ENCODE assay signal across 11 cellular contexts in the genomic region with DNA sequence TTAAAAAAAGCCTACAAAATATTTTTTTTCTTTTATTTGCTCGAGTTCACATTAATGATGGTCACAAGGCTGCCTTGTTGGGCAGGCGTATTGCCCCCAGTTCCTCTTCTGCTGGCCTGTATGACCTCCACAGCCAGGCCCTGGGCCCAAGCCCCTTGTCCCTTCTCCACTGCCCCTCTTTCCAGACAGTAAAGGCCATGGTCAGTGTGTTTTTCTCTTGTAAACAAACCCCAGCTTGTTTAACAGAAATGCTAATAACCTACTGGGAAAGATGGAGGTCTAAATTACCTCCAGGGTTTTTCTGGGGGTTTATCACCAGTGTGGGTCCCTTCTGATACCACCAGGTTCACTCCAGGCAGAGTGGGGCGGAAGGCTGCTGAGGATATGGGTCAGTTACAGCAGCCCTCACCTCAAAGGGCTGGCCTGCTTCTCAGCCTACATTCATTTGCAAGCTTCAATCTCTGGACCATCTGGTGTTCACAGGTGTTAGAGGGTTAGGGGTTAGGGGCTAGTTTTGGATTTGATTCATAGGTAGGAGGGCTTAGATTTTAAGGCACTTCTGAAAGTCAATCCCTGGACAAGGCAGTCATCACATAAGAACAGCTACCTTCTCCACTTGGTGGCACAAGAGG. TPM values are rescaled to one million over a fixed set of nuclear protein-coding genes. Genes with fewer than 3 reads are reported as not detected.
DNase-seq lines count a peak whose midpoint lies in the region; ATAC-seq and TF ChIP-seq lines count a peak whose summit lies in the region.
"Had no signal": no experiment of that assay in that cellular context is flagged by ENCODE, and none has a peak within 500 bp of the region (broad histone marks: within the 10 kb centered on the region; RNA-seq: fewer than 3 reads in every experiment).

No MANE protein-coding gene starts in this region.

- H3K36me3 Mint-ChIP-seq in activated naive CD4-positive, alpha-beta T cell treated with anti-CD3 and anti-CD28 coated beads, Interleukin-2, amount 10 ng/mL, durations not matched to agents 7 days and 5 days: peaks cover 31% of the 10 kb centered on the region
- peaks cover 24% of the 10 kb centered on the region for H3K36me3 Mint-ChIP-seq in WTC11
- H3K36me3 Mint-ChIP-seq in stimulated activated naive B cell treated with anti-CD40 and anti-IgM and Interleukin-4, amounts not matched to agents 10 μg/mL and 1 μg/mL and 100 μg/mL, for 72 hours: peaks cover 9 to 17% of the 10 kb centered on the region in 2 donors

- peaks cover 48% of the 10 kb centered on the region for H3K4me1 Mint-ChIP-seq in activated naive CD4-positive, alpha-beta T cell treated with anti-CD3 and anti-CD28 coated beads, Interleukin-2, amount 10 ng/mL, durations not matched to agents 7 days and 5 days
- H3K4me1 Mint-ChIP-seq in WTC11: peaks cover 35% of the 10 kb centered on the region
- peaks cover 23 to 33% of the 10 kb centered on the region in 2 donors for H3K4me1 Mint-ChIP-seq in stimulated activated naive B cell treated with anti-CD40 and anti-IgM and Interleukin-4, amounts not matched to agents 10 μg/mL and 1 μg/mL and 100 μg/mL, for 72 hours

- H3K79me2 ChIP-seq in hepatocyte: peaks cover 45% of the 10 kb centered on the region

- no peaks in the 10 kb centered on the region for H3K36me3 ChIP-seq in hepatocyte (replicated peaks; ENCODE audit: insufficient read depth, low read depth)
- no peaks in the 10 kb centered on the region; the same call in 1 of the 2 replicates for H3K36me3 ChIP-seq in BE2C

- CTCF ChIA-PET in activated naive CD4-positive, alpha-beta T cell treated with anti-CD3 and anti-CD28 coated beads, Interleukin-2, amount 10 ng/mL, durations not matched to agents 7 days and 5 days (lab: Charles Lee): no interaction called here
- CTCF ChIA-PET in WTC11 (lab: Charles Lee): interaction anchor here (1.3 to 2.2 kb wide), 4 partner anchors 11 to 767 kb away, joined by 3 to 8 read pairs (median 6); no protein-coding TSS in a partner anchor

- peaks cover 14% of the 10 kb centered on the region for H4K20me1 ChIP-seq in hepatocyte (ENCODE audit: insufficient read depth, poor library complexity, severe bottlenecking)

- POLR2A ChIA-PET in WTC11 (lab: Charles Lee): interaction anchor here (0.6 kb wide), 1 partner anchor 794 kb away, joined by 6 read pairs; no protein-coding TSS in a partner anchor

- H3K4me2 ChIP-seq in hepatocyte: peak overlapping the region; percentile 84

- H3K27me3 ChIP-seq in hepatocyte (no peaks in the 10 kb centered on the region), BE2C (no peaks in the 10 kb centered on the region)
- H3K27me3 ChIP-seq: heart left ventricle had no signal

- H3K27ac Mint-ChIP-seq in activated naive CD4-positive, alpha-beta T cell treated with anti-CD3 and anti-CD28 coated beads, Interleukin-2, amount 10 ng/mL, durations not matched to agents 7 days and 5 days: no peak overlapping the region
- peak overlapping the region; percentile 85; the same call in 1 of the 2 replicates for H3K27ac Mint-ChIP-seq in WTC11
- H3K27ac Mint-ChIP-seq in stimulated activated naive B cell treated with anti-CD40 and anti-IgM and Interleukin-4, amounts not matched to agents 10 μg/mL and 1 μg/mL and 100 μg/mL, for 72 hours: no peak overlapping the region

- H2AFZ ChIP-seq in hepatocyte: no peak overlapping the region

- H3K27ac ChIP-seq in hepatocyte: no peak overlapping the region

- H3K9me3 ChIP-seq in hepatocyte (ENCODE audit: low read depth): no peaks in the 10 kb centered on the region
- no peaks in the 10 kb centered on the region for H3K9me3 ChIP-seq in BE2C
- H3K9me3 ChIP-seq: heart left ventricle had no signal

- no peak for TF ChIP-seq CTCF in WTC11 (IDR thresholded peaks at IDR 0.05)
- no peak for TF ChIP-seq CTCF in hepatocyte (IDR thresholded peaks at IDR 0.05; ENCODE audit: poor library complexity)
- no peak for TF ChIP-seq CTCF in BE2C (IDR thresholded peaks at IDR 0.05; ENCODE audit: low read depth, low read length)

- no peaks in the 10 kb centered on the region for H3K27me3 Mint-ChIP-seq in activated naive CD4-positive, alpha-beta T cell treated with anti-CD3 and anti-CD28 coated beads, Interleukin-2, amount 10 ng/mL, durations not matched to agents 7 days and 5 days
- no peaks in the 10 kb centered on the region for H3K27me3 Mint-ChIP-seq in WTC11 (ENCODE audit: low read depth)
- H3K27me3 Mint-ChIP-seq in stimulated activated naive B cell treated with anti-CD40 and anti-IgM and Interleukin-4, amounts not matched to agents 10 μg/mL and 1 μg/mL and 100 μg/mL, for 72 hours: peaks cover 6 to 11% of the 10 kb centered on the region in 2 donors

- no peak overlapping the region for H3K4me3 ChIP-seq in hepatocyte
- H3K4me3 ChIP-seq in BE2C (ENCODE audit: low read depth, low read length): no peak overlapping the region

- peak overlapping the region; percentile 99 for H3K4me3 Mint-ChIP-seq in activated naive CD4-positive, alpha-beta T cell treated with anti-CD3 and anti-CD28 coated beads, Interleukin-2, amount 10 ng/mL, durations not matched to agents 7 days and 5 days
- peak overlapping the region; percentile 92 for H3K4me3 Mint-ChIP-seq in WTC11
- peak overlapping the region; percentile 63 to 96 for H3K4me3 Mint-ChIP-seq in stimulated activated naive B cell treated with anti-CD40 and anti-IgM and Interleukin-4, amounts not matched to agents 10 μg/mL and 1 μg/mL and 100 μg/mL, for 72 hours

- H3K4me1 ChIP-seq in hepatocyte (ENCODE audit: insufficient read depth) (peaks cover 27% of the 10 kb centered on the region), BE2C (no peaks in the 10 kb centered on the region)

- ATAC-seq in WTC11: no peak
- ATAC-seq in stimulated activated naive B cell treated with anti-CD40 and anti-IgM and Interleukin-4, amounts not matched to agents 10 μg/mL and 1 μg/mL and 100 μg/mL, for 72 hours (replicated peaks): no peak
- ATAC-seq: heart left ventricle had no signal

- no peaks in the 10 kb centered on the region for H3K9me3 Mint-ChIP-seq in activated naive CD4-positive, alpha-beta T cell treated with anti-CD3 and anti-CD28 coated beads, Interleukin-2, amount 10 ng/mL, durations not matched to agents 7 days and 5 days
- no peaks in the 10 kb centered on the region for H3K9me3 Mint-ChIP-seq in WTC11
- no peaks in the 10 kb centered on the region for H3K9me3 Mint-ChIP-seq in stimulated activated naive B cell treated with anti-CD40 and anti-IgM and Interleukin-4, amounts not matched to agents 10 μg/mL and 1 μg/mL and 100 μg/mL, for 72 hours

- 100% methylated on average over 3 of the region's 3 CpGs for WGBS in hepatocyte (ENCODE audit: low lambda C conversion rate, missing lambda C conversion rate)

- DNase-seq in activated naive CD4-positive, alpha-beta T cell treated with anti-CD3 and anti-CD28 coated beads, Interleukin-2, amount 10 ng/mL, durations not matched to agents 7 days and 5 days: peak; percentile 16
- no peak for DNase-seq in activated naive CD4-positive, alpha-beta T cell treated with Interleukin-2 at 50 U/mL for 16 hours
- DNase-seq in WTC11 (ENCODE audit: low spot score) (no peak), hepatocyte (ENCODE audit: low spot score) (no peak), NCI-H1436 (lab: John Stamatoyannopoulos, UW) (no peak), BE2C (no peak)
- DNase-seq in stimulated activated naive B cell treated with anti-CD40 and anti-IgM and Interleukin-4, amounts not matched to agents 10 μg/mL and 1 μg/mL and 100 μg/mL, for 72 hours: no peak
- DNase-seq in stimulated activated CD4-positive, alpha-beta T cell treated with anti-CD3 and anti-CD28 coated beads, Interleukin-4, amount 100 ng/mL, for 4 hours: no peak
- DNase-seq: dermis blood vessel endothelial cell, heart left ventricle, SW 1271 had no signal

- no peaks in the 10 kb centered on the region for H3K9me2 ChIP-seq in hepatocyte (replicated peaks; ENCODE audit: insufficient read depth)

TF ChIP-seq in WTC11, 78 proteins besides CTCF, POLR2A, EP300 and RAD21:
- TF ChIP-seq GABPB1 (CRISPR knock-in tag; IDR thresholded peaks at IDR 0.05) (no peak), SMAD4 (CRISPR knock-in tag; IDR thresholded peaks at IDR 0.05) (no peak), ZNF416 (CRISPR knock-in tag; IDR thresholded peaks at IDR 0.05) (no peak), ATF6 (CRISPR knock-in tag; IDR thresholded peaks at IDR 0.05) (no peak), HMGA2 (CRISPR knock-in tag; IDR thresholded peaks at IDR 0.05) (no peak)

RNA-seq across cellular contexts. Expression of gene MANF, which starts 2.0 kb away (rescaled TPM):
- total RNA-seq in WTC11 (2021) (105 to 121 TPM (median 109 TPM) in 3 replicates), hepatocyte (173 and 178 TPM in 2 replicates)
- polyA plus RNA-seq in hepatocyte: 224 and 225 TPM in 2 replicates
- 114 TPM for polyA plus RNA-seq in BE2C (2012; ENCODE audit: insufficient read depth, insufficient read length, low read depth)

RNA-seq across cellular contexts. Expression of gene RBM15B, which starts 8.0 kb away (rescaled TPM):
- total RNA-seq in WTC11 (2021): 53.9 to 55.6 TPM (median 55.4 TPM) in 3 replicates
- total RNA-seq in hepatocyte: 28.6 and 31.0 TPM in 2 replicates
- 30.6 and 33.3 TPM in 2 replicates for polyA plus RNA-seq in hepatocyte
- polyA plus RNA-seq in BE2C (2012; ENCODE audit: insufficient read depth, insufficient read length, low read depth): 42.1 TPM
